In the genomic region with DNA sequence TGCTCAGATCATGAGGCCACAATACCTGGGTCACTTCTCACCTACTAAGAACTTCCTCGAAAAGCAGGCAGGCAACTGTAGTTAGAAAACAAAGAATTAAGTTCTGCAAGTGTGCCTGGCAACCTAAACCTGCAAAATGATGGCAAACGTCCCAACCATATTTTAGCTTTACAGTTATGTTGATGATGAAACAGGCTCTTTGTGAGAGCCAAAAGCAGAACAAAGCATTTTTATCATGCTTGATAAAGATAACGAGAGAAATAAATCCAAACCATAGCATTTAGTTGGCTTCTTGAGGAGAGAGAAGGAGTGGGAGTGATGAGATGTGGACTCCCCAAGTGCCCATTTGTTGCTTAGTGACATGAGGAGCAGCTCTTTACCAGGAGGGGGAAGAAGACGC, we compare ENCODE assay signal across 21 cellular contexts.
DNase-seq lines count a peak whose midpoint lies in the region; ATAC-seq and TF ChIP-seq lines count a peak whose summit lies in the region.
"Had no signal": no experiment of that assay in that cellular context is flagged by ENCODE, and none has a peak within 500 bp of the region (broad histone marks: within the 10 kb centered on the region; RNA-seq: fewer than 3 reads in every experiment).

No MANE protein-coding gene starts in this region.

- H3K27me3 Mint-ChIP-seq in mesothelial cell of epicardium (ENCODE audit: low read depth): no peaks in the 10 kb centered on the region
- H3K27me3 Mint-ChIP-seq: CD4-positive, alpha-beta T cell had no signal

- H3K27me3 ChIP-seq in body of pancreas (no peaks in the 10 kb centered on the region), aorta (ENCODE audit: control insufficient read depth in 1 of 2, insufficient read depth in 2 of 2, low read length in 1 of 2) (no peaks in the 10 kb centered on the region)

- peaks cover 25% of the 10 kb centered on the region for H3K4me1 ChIP-seq in body of pancreas
- peaks cover 0 to 3% of the 10 kb centered on the region in 2 donors for H3K4me1 ChIP-seq in aorta (ENCODE audit: control insufficient read depth in 1 of 2, insufficient read depth in 2 of 2, low read length in 2 of 2)

- H3K4me3 ChIP-seq in body of pancreas (no peak overlapping the region), aorta (ENCODE audit: low read length in 2 of 2) (no peak overlapping the region)
- H3K4me3 ChIP-seq: GM12878, PC-9 had no signal

- WGBS in body of pancreas, 2 donors: 36 to 39% methylated on average over 4 of the region's 4 CpGs
- 50 to 68% methylated on average over 4 of the region's 4 CpGs for WGBS in aorta, 2 donors

- DNase-seq in HT-29 (ENCODE audit: low spot score) (peak; percentile 15), NCI-H226 (peak; percentile 55), body of pancreas (no peak), mesothelial cell of epicardium (ENCODE audit: low spot score in 2 of 2, unreplicated experiment in 2 of 2) (no peak), NCI-H146 treated with DMSO at 0.1 percent for 48 hours (lab: John Stamatoyannopoulos, UW; ENCODE audit: unreplicated experiment) (no peak), NCI-H2227 (lab: John Stamatoyannopoulos, UW; ENCODE audit: unreplicated experiment) (no peak), aorta (no peak), NCI-H1694 (lab: John Stamatoyannopoulos, UW) (no peak)
- DNase-seq: Caco-2; CD4-positive, alpha-beta T cell; DND-41; H7; Kasumi-1; NCI-H1436; NCI-H2081 treated with DMSO at 0.1 percent for 48 hours; NCI-H510A treated with DMSO at 0.1 percent for 48 hours; NCI-H748 treated with DMSO at 0.1 percent for 48 hours; PC-9; RPMI8226; SHP77 treated with DMSO at 0.1 percent for 48 hours had no signal

- peaks cover 74% of the 10 kb centered on the region for H3K4me1 Mint-ChIP-seq in mesothelial cell of epicardium

- no peak for TF ChIP-seq POLR2A in body of pancreas (IDR thresholded peaks at IDR 0.05)

- TF ChIP-seq CTCF in body of pancreas (IDR thresholded peaks at IDR 0.05): no peak
- no peak for TF ChIP-seq CTCF in mesothelial cell of epicardium (IDR thresholded peaks at IDR 0.05; ENCODE audit: unreplicated experiment)

- peak; percentile 33 for ATAC-seq in body of pancreas
- no peak for ATAC-seq in aorta (ENCODE audit: low FRiP score)
- ATAC-seq: GM12878 had no signal

- H3K36me3 ChIP-seq in body of pancreas (replicated peaks in 1 of 2; ENCODE audit: insufficient read depth in 1 of 2, low read depth in 2 of 2) (no peaks in the 10 kb centered on the region), aorta (ENCODE audit: control insufficient read depth in 1 of 2, insufficient read depth in 2 of 2, low read length in 1 of 2) (no peaks in the 10 kb centered on the region)

- H3K9me3 ChIP-seq in body of pancreas (no peaks in the 10 kb centered on the region), aorta (ENCODE audit: control insufficient read depth, low read length) (peaks cover 1% of the 10 kb centered on the region)
- H3K9me3 ChIP-seq: Caco-2 had no signal

- H3K27ac ChIP-seq in body of pancreas: no peak overlapping the region
- H3K27ac ChIP-seq in aorta (ENCODE audit: low read depth in 1 of 2, low read length in 2 of 2): no peak overlapping the region
- H3K27ac ChIP-seq: PC-9 had no signal

- no peak overlapping the region for H3K4me3 Mint-ChIP-seq in mesothelial cell of epicardium
- H3K4me3 Mint-ChIP-seq: CD4-positive, alpha-beta T cell had no signal

- intact Hi-C loops in body of pancreas (cut with DNase I) (no loop called here), aorta (cut with DNase I) (no loop called here)

- peak overlapping the region; percentile 41 for H3K27ac Mint-ChIP-seq in mesothelial cell of epicardium
- H3K27ac Mint-ChIP-seq: CD4-positive, alpha-beta T cell had no signal

- H3K9me3 Mint-ChIP-seq in mesothelial cell of epicardium: no peaks in the 10 kb centered on the region
- H3K9me3 Mint-ChIP-seq: CD4-positive, alpha-beta T cell had no signal

- no peaks in the 10 kb centered on the region for H3K36me3 Mint-ChIP-seq in mesothelial cell of epicardium

Comparison
In these comparisons a context has a peak if more than half of its experiments do, and no peak if none do; other contexts are left out.
1. DNase-seq: peak in HT-29 (single experiment) and NCI-H226 (single experiment); none in body of pancreas (0 of 4), mesothelial cell of epicardium (0 of 2), NCI-H146 treated with DMSO at 0.1 percent for 48 hours (single experiment), NCI-H2227 (single experiment), aorta (0 of 2) and NCI-H1694 (single experiment).